Comparison of ENCODE assay signal across 32 cellular contexts in genomic region chr10:59252491-59252890, GRCh38.
DNase-seq lines count a peak whose midpoint lies in the region; ATAC-seq, FAIRE-seq and TF ChIP-seq lines count a peak whose summit lies in the region.
"Had no signal": no experiment of that assay in that cellular context is flagged by ENCODE, and none has a peak within 500 bp of the region (broad histone marks: within the 10 kb centered on the region; RNA-seq: fewer than 3 reads in every experiment).

No MANE protein-coding gene starts in this region.

- TF ChIP-seq CTCF in HepG2 (CRISPR knock-in tag; IDR thresholded peaks at IDR 0.05) (no peak), right lobe of liver (IDR thresholded peaks at IDR 0.05) (no peak), dorsolateral prefrontal cortex (IDR thresholded peaks at IDR 0.05 in 54 of 56, conservative IDR thresholded peaks at IDR 0.05 in 2 of 56; ENCODE audit: low read depth in 1 of 56, partially characterized antibody in 56 of 56) (no peak), MM.1S (IDR thresholded peaks at IDR 0.05; ENCODE audit: low read length) (no peak)

- H3K4me2 ChIP-seq in HepG2 (ENCODE audit: low read depth, low read length) (no peak overlapping the region), MM.1S (ENCODE audit: low read depth, low read length) (no peak overlapping the region)
- H3K4me2 ChIP-seq: A549, BLaER1 had no signal

- peak; percentile 15 for ATAC-seq in HepG2
- ATAC-seq in right lobe of liver: no peak
- ATAC-seq: A549; CD8-positive, alpha-beta T cell had no signal

- FAIRE-seq in HepG2 (lab: Jason Lieb, UNC): no peak
- FAIRE-seq: A204.1, A549, D721Med had no signal

- no peaks in the 10 kb centered on the region for H3F3A ChIP-seq in MM.1S (ENCODE audit: insufficient read depth, low read length)

- H3K9ac ChIP-seq in HepG2 (ENCODE audit: insufficient read depth, low read depth, low read length): no peak overlapping the region
- H3K9ac ChIP-seq in MM.1S (ENCODE audit: low read length): no peak overlapping the region
- H3K9ac ChIP-seq: BLaER1; BLaER1 treated with 17β-estradiol and CSF1 and Interleukin-3, amounts not matched to agents 10 nM and 100 nM had no signal

- in situ Hi-C loops in HepG2 (cut with HindIII; ENCODE audit: extremely low pct_ligation_motif_present, low pct_unique_long_range_greater_than_20kb): no loop called here

- BruUV-seq in HepG2 (replicated peaks; lab: Mats Ljungman, UMichigan): no TSS peak

- H3K9me3 ChIP-seq in HepG2 (ENCODE audit: low read length) (no peaks in the 10 kb centered on the region), right lobe of liver (no peaks in the 10 kb centered on the region), MM.1S (replicated peaks; ENCODE audit: insufficient read depth, low read length) (no peaks in the 10 kb centered on the region)
- H3K9me3 ChIP-seq: A549; BE2C; BLaER1; BLaER1 treated with 17β-estradiol and CSF1 and Interleukin-3, amounts not matched to agents 10 nM and 100 nM; Caco-2 had no signal

- H4K20me1 ChIP-seq in HepG2 (ENCODE audit: insufficient read depth, low read length): 0 out of 2 replicates have a peak, but pooled peaks cover 2% of the 10 kb centered on the region
- H4K20me1 ChIP-seq in MM.1S (ENCODE audit: insufficient read depth, low read length): no peaks in the 10 kb centered on the region
- H4K20me1 ChIP-seq: BLaER1; BLaER1 treated with 17β-estradiol and CSF1 and Interleukin-3, amounts not matched to agents 10 nM and 100 nM had no signal

- CTCF ChIA-PET in HepG2 (lab: Yijun Ruan, JAX; ENCODE audit: low intra/inter-chr PET ratio, low total read pairs): no interaction called here

- DNase-seq in HepG2 (ENCODE audit: low spot score) (no peak), right lobe of liver (no peak), dorsolateral prefrontal cortex (no peak), COR-L47 (lab: John Stamatoyannopoulos, UW) (no peak), MM.1S (no peak)
- DNase-seq: 8988T; ACHN; AML-193; BE2C; C1 segment of cervical spinal cord; Caco-2; Calu3; CD4-positive, alpha-beta memory T cell; CD4-positive, alpha-beta T cell; CD4-positive, CD25-positive, alpha-beta regulatory T cell; CD8-positive, alpha-beta memory T cell; CD8-positive, alpha-beta T cell; DMS 273 treated with DMSO at 0.1 percent for 48 hours; DMS153; DMS53; DMS79; DMS79 treated with DMSO at 0.1 percent for 48 hours; DND-41; EL had no signal

- H3K27me3 ChIP-seq in HepG2 (ENCODE audit: control insufficient read depth in 1 of 2, insufficient read depth in 2 of 2, low read length in 2 of 2) (no peaks in the 10 kb centered on the region), right lobe of liver (no peaks in the 10 kb centered on the region), dorsolateral prefrontal cortex (no peaks in the 10 kb centered on the region), MM.1S (replicated peaks; ENCODE audit: insufficient read depth, low read length) (no peaks in the 10 kb centered on the region)
- H3K27me3 ChIP-seq: BE2C; BLaER1; BLaER1 treated with 17β-estradiol and CSF1 and Interleukin-3, amounts not matched to agents 10 nM and 100 nM had no signal

- no peak overlapping the region for H2AFZ ChIP-seq in HepG2 (ENCODE audit: low read length)
- H2AFZ ChIP-seq in MM.1S (ENCODE audit: low read length): no peak overlapping the region

- H3K79me2 ChIP-seq in HepG2 (ENCODE audit: insufficient read depth, low read length) (no peaks in the 10 kb centered on the region), MM.1S (ENCODE audit: low read length) (no peaks in the 10 kb centered on the region)

- H3K4me1 ChIP-seq in HepG2 (ENCODE audit: insufficient read depth, low read length) (no peaks in the 10 kb centered on the region), right lobe of liver (no peaks in the 10 kb centered on the region), MM.1S (ENCODE audit: low read length) (no peaks in the 10 kb centered on the region)
- H3K4me1 ChIP-seq: A549, BE2C, BLaER1, Caco-2 had no signal

- TF ChIP-seq POLR2A in HepG2 (IDR thresholded peaks at IDR 0.05; ENCODE audit: insufficient read depth in 1 of 2, low read depth in 2 of 2, low read length in 2 of 2) (no peak), right lobe of liver (IDR thresholded peaks at IDR 0.05) (no peak)

- H3K27ac ChIP-seq in HepG2 (ENCODE audit: extremely low read length, insufficient read depth, low read length) (no peak overlapping the region), right lobe of liver (no peak overlapping the region), cingulate gyrus (ENCODE audit: low read depth, low read length) (peak overlapping the region; percentile 11), dorsolateral prefrontal cortex (peak overlapping the region in 30 of 59 donors; percentile 0 to 71 (median 30)), MM.1S (ENCODE audit: low read length) (no peak overlapping the region)
- H3K27ac ChIP-seq: 22Rv1; A549; BLaER1; BLaER1 treated with 17β-estradiol and CSF1 and Interleukin-3, amounts not matched to agents 10 nM and 100 nM; C4-2B had no signal

- H3K9me2 ChIP-seq in MM.1S (replicated peaks; ENCODE audit: insufficient read depth, low read length): no peaks in the 10 kb centered on the region

- intact Hi-C loops in HepG2 (cut with micrococcal nuclease; ENCODE audit: unreplicated experiment) (no loop called here), right lobe of liver (cut with DNase I) (loop anchor here in 1 of 2 donors (10.0 kb wide), 1 partner anchor 212 kb away; no protein-coding TSS in a partner anchor), dorsolateral prefrontal cortex (cut with DNase I) (no loop called here)

- no peak for TF ChIP-seq RAD21 in HepG2 (CRISPR knock-in tag; IDR thresholded peaks at IDR 0.05)

- POLR2A ChIA-PET in HepG2 (lab: Yijun Ruan, JAX): no interaction called here

- no peak for TF ChIP-seq EP300 in HepG2 (IDR thresholded peaks at IDR 0.05; ENCODE audit: low read depth in 2 of 2, low read length in 2 of 2)
- TF ChIP-seq EP300 in HepG2 (CRISPR knock-in tag; IDR thresholded peaks at IDR 0.05; ENCODE audit: borderline replicate concordance): no peak

- H3K36me3 ChIP-seq in HepG2 (replicated peaks in 1 of 2; ENCODE audit: control insufficient read depth in 1 of 2, insufficient read depth in 2 of 2, low read length in 2 of 2): peaks cover 5 to 24% of the 10 kb centered on the region in 2 experiments; a peak in 4 of 5 replicates
- peaks cover 0 to 6% (median 0%) of the 10 kb centered on the region in 4 donors for H3K36me3 ChIP-seq in right lobe of liver
- H3K36me3 ChIP-seq in MM.1S (replicated peaks; ENCODE audit: insufficient read depth, low read length): no peaks in the 10 kb centered on the region
- H3K36me3 ChIP-seq: BLaER1; BLaER1 treated with 17β-estradiol and CSF1 and Interleukin-3, amounts not matched to agents 10 nM and 100 nM had no signal

- H3K4me3 ChIP-seq in HepG2 (replicated peaks in 1 of 3; ENCODE audit: insufficient read depth in 1 of 3, low read depth in 2 of 3, low read length in 3 of 3): no peak overlapping the region
- no peak overlapping the region for H3K4me3 ChIP-seq in right lobe of liver
- no peak overlapping the region for H3K4me3 ChIP-seq in dorsolateral prefrontal cortex
- H3K4me3 ChIP-seq in MM.1S (ENCODE audit: low read length): no peak overlapping the region
- H3K4me3 ChIP-seq: A549; BLaER1; BLaER1 treated with 17β-estradiol and CSF1 and Interleukin-3, amounts not matched to agents 10 nM and 100 nM had no signal

TF ChIP-seq in HepG2, 621 proteins besides CTCF, POLR2A, EP300 and RAD21:
- no peak for TF ChIP-seq HNRNPK (IDR thresholded peaks at IDR 0.05; ENCODE audit: low read depth, low read length, poor library complexity, severe bottlenecking)
- TF ChIP-seq AGO2 (optimal IDR thresholded peaks at IDR 0.05; ENCODE audit: low read depth, low read length): peak; percentile 51
- TF ChIP-seq RBM22 (optimal IDR thresholded peaks at IDR 0.05; ENCODE audit: low read length): peak; percentile 84
- TF ChIP-seq U2AF2 (IDR thresholded peaks at IDR 0.05; ENCODE audit: low read depth, low read length): no peak

Comparison
In these comparisons a context has a peak if more than half of its experiments do, and no peak if none do; other contexts are left out.
1. H3K27ac ChIP-seq: peak in cingulate gyrus (single experiment) and dorsolateral prefrontal cortex (30 of 59); none in HepG2 (single experiment), right lobe of liver (0 of 3) and MM.1S (single experiment).